Comparison of ENCODE assay signal across 18 cellular contexts in genomic region chr7:127920787-127921438, GRCh38.
DNase-seq lines count a peak whose midpoint lies in the region; ATAC-seq and TF ChIP-seq lines count a peak whose summit lies in the region.
"Had no signal": no experiment of that assay in that cellular context is flagged by ENCODE, and none has a peak within 500 bp of the region (broad histone marks: within the 10 kb centered on the region; RNA-seq: fewer than 3 reads in every experiment).

No MANE protein-coding gene starts in this region.

- H3K27ac ChIP-seq in body of pancreas, result no peak overlapping the region
- no peak overlapping the region for H3K27ac ChIP-seq in mesenchymal stem cell (ENCODE audit: low read length, poor library complexity, severe bottlenecking)
- no peak overlapping the region for H3K27ac ChIP-seq in RWPE1
- H3K27ac ChIP-seq: dorsolateral prefrontal cortex, foreskin keratinocyte, right lobe of liver had no signal

- H2BK15ac ChIP-seq in mesenchymal stem cell (ENCODE audit: low read depth, poor library complexity, severe bottlenecking), result no peak overlapping the region

- no peak for TF ChIP-seq CTCF in body of pancreas (IDR thresholded peaks at IDR 0.05)
- TF ChIP-seq CTCF in RWPE1 (conservative IDR thresholded peaks at IDR 0.05; ENCODE audit: low read depth), result no peak

- H4K8ac ChIP-seq in mesenchymal stem cell (ENCODE audit: low read length), result no peak overlapping the region

- CTCF ChIA-PET in RWPE1 (lab: Yijun Ruan, JAX), result no interaction called here

- no peak overlapping the region for H3K23ac ChIP-seq in mesenchymal stem cell (ENCODE audit: low read length in 2 of 2)

- H3K4ac ChIP-seq in mesenchymal stem cell (ENCODE audit: low read depth in 1 of 2, low read length in 2 of 2), result no peak overlapping the region

- peak; percentile 77 for ATAC-seq in body of pancreas
- ATAC-seq: foreskin keratinocyte, T-cell had no signal

- DNase-seq in SKM-1 (lab: John Stamatoyannopoulos, UW; ENCODE audit: unreplicated experiment), result peak; percentile 30
- no peak for DNase-seq in SKM-1 treated with dmso at 0.1 percent for 144 hours (lab: John Stamatoyannopoulos, UW; ENCODE audit: unreplicated experiment)
- DNase-seq in HCEC 1CT, result peak; percentile 62
- no peak for DNase-seq in body of pancreas
- DNase-seq in mesenchymal stem cell, result peak; percentile 76
- DNase-seq in NCI-H446 (lab: John Stamatoyannopoulos, UW), result no peak
- no peak for DNase-seq in DMS 273 (lab: John Stamatoyannopoulos, UW; ENCODE audit: unreplicated experiment)
- DNase-seq in RWPE1 (ENCODE audit: low spot score), result no peak
- DNase-seq: activated CD4-positive, CD25-positive, alpha-beta regulatory T cell treated with anti-CD3 and anti-CD28 coated beads, Interleukin-2, amount 50 U/mL, for 72 hours; activated T-cell treated with anti-CD3 and anti-CD28 coated beads, Interleukin-2, amount 50 U/mL, for 48 hours; aorta; dorsolateral prefrontal cortex; foreskin keratinocyte; NCI-H1436 treated with DMSO at 0.1 percent for 48 hours; NCI-H510A; right lobe of liver; stimulated activated CD4-positive, alpha-beta T cell treated with anti-CD3 and anti-CD28 coated beads, Interleukin-4, amount 100 ng/mL, for 4 hours; T-cell had no signal

- H4K91ac ChIP-seq in mesenchymal stem cell (ENCODE audit: low read length), result no peak overlapping the region

- no peak overlapping the region for H3K18ac ChIP-seq in mesenchymal stem cell (ENCODE audit: low read depth in 1 of 2, low read length in 2 of 2)

- H2AK5ac ChIP-seq in mesenchymal stem cell (ENCODE audit: low read length, severe bottlenecking), result no peak overlapping the region

- peaks cover 25% of the 10 kb centered on the region for H3K79me1 ChIP-seq in mesenchymal stem cell (replicated peaks; ENCODE audit: low read length, poor library complexity, severe bottlenecking)

- H3K9me3 ChIP-seq in body of pancreas (no peaks in the 10 kb centered on the region), mesenchymal stem cell (ENCODE audit: control insufficient read depth, low read length) (no peaks in the 10 kb centered on the region)
- H3K9me3 ChIP-seq: right lobe of liver had no signal

- no peak overlapping the region for H3K9ac ChIP-seq in mesenchymal stem cell (ENCODE audit: low read length)

- WGBS in body of pancreas, 2 donors, result 71 to 78% methylated on average over 2 of the region's 2 CpGs
- 67% methylated on average over 1 of the region's 2 CpGs for WGBS in mesenchymal stem cell

- H3K27me3 ChIP-seq in body of pancreas (no peaks in the 10 kb centered on the region), mesenchymal stem cell (ENCODE audit: control insufficient read depth in 1 of 2, insufficient read depth in 1 of 2, low read length in 2 of 2) (no peaks in the 10 kb centered on the region)
- H3K27me3 ChIP-seq: dorsolateral prefrontal cortex, foreskin keratinocyte, right lobe of liver had no signal

- no peak overlapping the region for H2AFZ ChIP-seq in mesenchymal stem cell (ENCODE audit: low read depth, low read length)

- H2BK120ac ChIP-seq in mesenchymal stem cell (ENCODE audit: low read depth, low read length), result no peak overlapping the region

- H2BK5ac ChIP-seq in mesenchymal stem cell (ENCODE audit: low read depth, low read length, poor library complexity, severe bottlenecking), result no peak overlapping the region

- H3K4me3 ChIP-seq in body of pancreas, result no peak overlapping the region
- H3K4me3 ChIP-seq in mesenchymal stem cell (ENCODE audit: insufficient read depth in 1 of 2, low read depth in 1 of 2, low read length in 2 of 2), result no peak overlapping the region
- H3K4me3 ChIP-seq: dorsolateral prefrontal cortex, right lobe of liver had no signal

- TF ChIP-seq POLR2A in body of pancreas (IDR thresholded peaks at IDR 0.05), result no peak

- POLR2A ChIA-PET in RWPE1 (lab: Yijun Ruan, JAX; ENCODE audit: low non-redundant PET), result no interaction called here

- H3K4me1 ChIP-seq in body of pancreas, result peaks cover 25% of the 10 kb centered on the region
- peaks cover 2% of the 10 kb centered on the region for H3K4me1 ChIP-seq in mesenchymal stem cell (ENCODE audit: control insufficient read depth, insufficient read depth, low read depth, low read length)

- H3K36me3 ChIP-seq in body of pancreas (replicated peaks in 1 of 2; ENCODE audit: insufficient read depth in 1 of 2, low read depth in 2 of 2) (no peaks in the 10 kb centered on the region), mesenchymal stem cell (ENCODE audit: control insufficient read depth in 1 of 2, insufficient read depth in 2 of 2, low read depth in 1 of 2, low read length in 2 of 2) (no peaks in the 10 kb centered on the region)
- H3K36me3 ChIP-seq: right lobe of liver had no signal

- H3K4me2 ChIP-seq in mesenchymal stem cell (ENCODE audit: low read length, poor library complexity, severe bottlenecking), result no peak overlapping the region

- H2BK12ac ChIP-seq in mesenchymal stem cell (ENCODE audit: low read length in 2 of 2), result no peak overlapping the region

- no peak overlapping the region for H3K14ac ChIP-seq in mesenchymal stem cell (ENCODE audit: low read length in 2 of 2)

- intact Hi-C loops in body of pancreas (cut with DNase I), result no loop called here

Comparison
In these comparisons a context has a peak if more than half of its experiments do, and no peak if none do; other contexts are left out.
1. DNase-seq: peak in SKM-1 (single experiment), HCEC 1CT (single experiment) and mesenchymal stem cell (single experiment); none in SKM-1 treated with dmso at 0.1 percent for 144 hours (single experiment), body of pancreas (0 of 4), NCI-H446 (0 of 2), DMS 273 (single experiment) and RWPE1 (single experiment).